ENCODE assay signal across 2 cellular contexts in genomic region chr6:122161136-122161535, GRCh38.
TF ChIP-seq lines count a peak whose summit lies in the region.

No MANE protein-coding gene starts in this region.

TF ChIP-seq in HepG2, 621 proteins besides CTCF, POLR2A, EP300 and RAD21 (continued from another document):
- TF ChIP-seq HOXA7 (CRISPR knock-in tag; IDR thresholded peaks at IDR 0.05) (no peak), MYC (CRISPR knock-in tag; IDR thresholded peaks at IDR 0.05; ENCODE audit: borderline replicate concordance) (no peak), MAFK (conservative IDR thresholded peaks at IDR 0.05 in 1 of 2, IDR thresholded peaks at IDR 0.05 in 1 of 2; ENCODE audit: low read length in 2 of 2) (peak; percentile 93 to 94), ZNF703 (CRISPR knock-in tag; IDR thresholded peaks at IDR 0.05; ENCODE audit: borderline replicate concordance) (no peak), ZFP36L2 (CRISPR knock-in tag; IDR thresholded peaks at IDR 0.05) (no peak), NKX3-1 (CRISPR knock-in tag; IDR thresholded peaks at IDR 0.05) (no peak)

TF ChIP-seq in K562, 482 proteins besides CTCF, POLR2A, EP300 and RAD21 (continued from another document):
- TF ChIP-seq, protein P1, sequence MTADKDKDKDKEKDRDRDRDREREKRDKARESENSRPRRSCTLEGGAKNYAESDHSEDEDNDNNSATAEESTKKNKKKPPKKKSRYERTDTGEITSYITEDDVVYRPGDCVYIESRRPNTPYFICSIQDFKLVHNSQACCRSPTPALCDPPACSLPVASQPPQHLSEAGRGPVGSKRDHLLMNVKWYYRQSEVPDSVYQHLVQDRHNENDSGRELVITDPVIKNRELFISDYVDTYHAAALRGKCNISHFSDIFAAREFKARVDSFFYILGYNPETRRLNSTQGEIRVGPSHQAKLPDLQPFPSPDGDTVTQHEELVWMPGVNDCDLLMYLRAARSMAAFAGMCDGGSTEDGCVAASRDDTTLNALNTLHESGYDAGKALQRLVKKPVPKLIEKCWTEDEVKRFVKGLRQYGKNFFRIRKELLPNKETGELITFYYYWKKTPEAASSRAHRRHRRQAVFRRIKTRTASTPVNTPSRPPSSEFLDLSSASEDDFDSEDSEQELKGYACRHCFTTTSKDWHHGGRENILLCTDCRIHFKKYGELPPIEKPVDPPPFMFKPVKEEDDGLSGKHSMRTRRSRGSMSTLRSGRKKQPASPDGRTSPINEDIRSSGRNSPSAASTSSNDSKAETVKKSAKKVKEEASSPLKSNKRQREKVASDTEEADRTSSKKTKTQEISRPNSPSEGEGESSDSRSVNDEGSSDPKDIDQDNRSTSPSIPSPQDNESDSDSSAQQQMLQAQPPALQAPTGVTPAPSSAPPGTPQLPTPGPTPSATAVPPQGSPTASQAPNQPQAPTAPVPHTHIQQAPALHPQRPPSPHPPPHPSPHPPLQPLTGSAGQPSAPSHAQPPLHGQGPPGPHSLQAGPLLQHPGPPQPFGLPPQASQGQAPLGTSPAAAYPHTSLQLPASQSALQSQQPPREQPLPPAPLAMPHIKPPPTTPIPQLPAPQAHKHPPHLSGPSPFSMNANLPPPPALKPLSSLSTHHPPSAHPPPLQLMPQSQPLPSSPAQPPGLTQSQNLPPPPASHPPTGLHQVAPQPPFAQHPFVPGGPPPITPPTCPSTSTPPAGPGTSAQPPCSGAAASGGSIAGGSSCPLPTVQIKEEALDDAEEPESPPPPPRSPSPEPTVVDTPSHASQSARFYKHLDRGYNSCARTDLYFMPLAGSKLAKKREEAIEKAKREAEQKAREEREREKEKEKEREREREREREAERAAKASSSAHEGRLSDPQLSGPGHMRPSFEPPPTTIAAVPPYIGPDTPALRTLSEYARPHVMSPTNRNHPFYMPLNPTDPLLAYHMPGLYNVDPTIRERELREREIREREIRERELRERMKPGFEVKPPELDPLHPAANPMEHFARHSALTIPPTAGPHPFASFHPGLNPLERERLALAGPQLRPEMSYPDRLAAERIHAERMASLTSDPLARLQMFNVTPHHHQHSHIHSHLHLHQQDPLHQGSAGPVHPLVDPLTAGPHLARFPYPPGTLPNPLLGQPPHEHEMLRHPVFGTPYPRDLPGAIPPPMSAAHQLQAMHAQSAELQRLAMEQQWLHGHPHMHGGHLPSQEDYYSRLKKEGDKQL (CRISPR knock-in tag; IDR thresholded peaks at IDR 0.05; ENCODE audit: borderline replicate concordance): no peak
- TF ChIP-seq ZNF586 (CRISPR knock-in tag; conservative IDR thresholded peaks at IDR 0.05): no peak
- no peak for TF ChIP-seq CGGBP1 (CRISPR knock-in tag; IDR thresholded peaks at IDR 0.05)
- no peak for TF ChIP-seq PCBP2 (IDR thresholded peaks at IDR 0.05; ENCODE audit: low read depth, low read length, poor library complexity, severe bottlenecking)
- no peak for TF ChIP-seq E2F8 (IDR thresholded peaks at IDR 0.05; ENCODE audit: low read depth, partially characterized antibody)
- no peak for TF ChIP-seq ZNF644 (tag; IDR thresholded peaks at IDR 0.05; ENCODE audit: low read depth)
- no peak for TF ChIP-seq EGR1 (conservative IDR thresholded peaks at IDR 0.05)
- TF ChIP-seq ZBTB49 (CRISPR knock-in tag; IDR thresholded peaks at IDR 0.05; ENCODE audit: borderline replicate concordance): no peak
- TF ChIP-seq TOE1 (IDR thresholded peaks at IDR 0.05; ENCODE audit: borderline replicate concordance): no peak
- no peak for TF ChIP-seq TOE1 (CRISPR knock-in tag; IDR thresholded peaks at IDR 0.05; ENCODE audit: borderline replicate concordance, low read depth)
- no peak for TF ChIP-seq SMARCA5 (IDR thresholded peaks at IDR 0.05)
- peak; percentile 53 for TF ChIP-seq MAFF (IDR thresholded peaks at IDR 0.05; ENCODE audit: low read length)
- no peak for TF ChIP-seq FOXA3 (CRISPR knock-in tag; conservative IDR thresholded peaks at IDR 0.05 in 1 of 2, IDR thresholded peaks at IDR 0.05 in 1 of 2)
- TF ChIP-seq MAFG (tag; conservative IDR thresholded peaks at IDR 0.05): peak; percentile 42; the same call in 1 of the 2 replicates
- TF ChIP-seq NCOA2 (IDR thresholded peaks at IDR 0.05; ENCODE audit: partially characterized antibody in 2 of 2): no peak
- no peak for TF ChIP-seq SP2 (IDR thresholded peaks at IDR 0.05; ENCODE audit: extremely low read depth, low read depth, low read length, poor library complexity, severe bottlenecking)
- TF ChIP-seq TSHZ1 (CRISPR knock-in tag; IDR thresholded peaks at IDR 0.05): no peak
- no peak for TF ChIP-seq KLF10 (CRISPR knock-in tag; IDR thresholded peaks at IDR 0.05)
- no peak for TF ChIP-seq HDAC8 (tag; IDR thresholded peaks at IDR 0.05)
- no peak for TF ChIP-seq PML (IDR thresholded peaks at IDR 0.05; ENCODE audit: low read length)
- TF ChIP-seq MYBL2 (IDR thresholded peaks at IDR 0.05; ENCODE audit: low read depth): no peak
- no peak for TF ChIP-seq MYBL2 (CRISPR knock-in tag; IDR thresholded peaks at IDR 0.05; ENCODE audit: borderline replicate concordance)
- no peak for TF ChIP-seq TAF7 (tag; IDR thresholded peaks at IDR 0.05)
- TF ChIP-seq ZNF316 (IDR thresholded peaks at IDR 0.05): peak; percentile 79
- TF ChIP-seq, protein P2, sequence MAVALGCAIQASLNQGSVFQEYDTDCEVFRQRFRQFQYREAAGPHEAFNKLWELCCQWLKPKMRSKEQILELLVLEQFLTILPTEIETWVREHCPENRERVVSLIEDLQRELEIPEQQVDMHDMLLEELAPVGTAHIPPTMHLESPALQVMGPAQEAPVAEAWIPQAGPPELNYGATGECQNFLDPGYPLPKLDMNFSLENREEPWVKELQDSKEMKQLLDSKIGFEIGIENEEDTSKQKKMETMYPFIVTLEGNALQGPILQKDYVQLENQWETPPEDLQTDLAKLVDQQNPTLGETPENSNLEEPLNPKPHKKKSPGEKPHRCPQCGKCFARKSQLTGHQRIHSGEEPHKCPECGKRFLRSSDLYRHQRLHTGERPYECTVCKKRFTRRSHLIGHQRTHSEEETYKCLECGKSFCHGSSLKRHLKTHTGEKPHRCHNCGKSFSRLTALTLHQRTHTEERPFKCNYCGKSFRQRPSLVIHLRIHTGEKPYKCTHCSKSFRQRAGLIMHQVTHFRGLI (CRISPR knock-in tag; IDR thresholded peaks at IDR 0.05): no peak
- TF ChIP-seq KAT2B (IDR thresholded peaks at IDR 0.05; ENCODE audit: low read depth, low read length): no peak
- no peak for TF ChIP-seq ZFP30 (CRISPR knock-in tag; IDR thresholded peaks at IDR 0.05; ENCODE audit: borderline replicate concordance)
- no peak for TF ChIP-seq NFIX (CRISPR knock-in tag; IDR thresholded peaks at IDR 0.05; ENCODE audit: low read depth)
- no peak for TF ChIP-seq NCOA6 (IDR thresholded peaks at IDR 0.05)
- no peak for TF ChIP-seq MTA3 (IDR thresholded peaks at IDR 0.05; ENCODE audit: borderline replicate concordance)
- no peak for TF ChIP-seq POLR3A (IDR thresholded peaks at IDR 0.05; ENCODE audit: borderline replicate concordance, extremely low read depth, insufficient read depth, insufficient read length)
- peak; percentile 55; the same call in 1 of the 2 replicates for TF ChIP-seq C11orf30 (IDR thresholded peaks at IDR 0.05; ENCODE audit: low read depth)
- no peak for TF ChIP-seq MXD1 (CRISPR knock-in tag; IDR thresholded peaks at IDR 0.05; ENCODE audit: borderline replicate concordance, poor library complexity, severe bottlenecking)
